In the genomic region with DNA sequence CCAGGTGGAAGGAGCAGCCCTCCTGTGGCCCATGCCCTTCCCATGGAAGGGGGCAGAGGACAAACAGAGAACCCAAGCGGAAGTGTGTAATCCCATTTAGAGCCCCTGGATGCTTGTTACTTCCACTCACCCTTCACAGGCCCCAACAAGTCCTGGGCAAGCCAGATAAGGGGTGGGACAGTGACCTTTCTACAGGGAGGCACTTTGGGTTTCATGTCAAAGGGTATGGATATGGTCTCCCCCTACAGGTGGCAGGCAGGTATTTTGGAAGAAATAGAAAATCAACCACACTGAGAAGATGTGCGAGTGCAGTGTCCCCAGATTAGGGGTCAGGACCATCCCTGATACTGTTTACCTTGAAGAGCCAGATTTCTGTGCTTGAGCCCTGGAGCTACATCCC, we compare ENCODE assay signal across 16 cellular contexts. TPM values are rescaled to one million over a fixed set of nuclear protein-coding genes. Genes with fewer than 3 reads are reported as not detected.
DNase-seq lines count a peak whose midpoint lies in the region; ATAC-seq and TF ChIP-seq lines count a peak whose summit lies in the region.
"Had no signal": no experiment of that assay in that cellular context is flagged by ENCODE, and none has a peak within 500 bp of the region (broad histone marks: within the 10 kb centered on the region; RNA-seq: fewer than 3 reads in every experiment).

No MANE protein-coding gene starts in this region.

- peak; percentile 66 for TF ChIP-seq CTCF in DOHH2 (IDR thresholded peaks at IDR 0.05; ENCODE audit: low read depth, low read length, poor library complexity, severe bottlenecking)
- peak; percentile 20 for TF ChIP-seq CTCF in chondrocyte (IDR thresholded peaks at IDR 0.05)

- H3K9me3 Mint-ChIP-seq in chondrocyte (ENCODE audit: low read depth) (no peaks in the 10 kb centered on the region), memory B cell (peaks cover 5% of the 10 kb centered on the region)

- H3K4me3 ChIP-seq in DOHH2 (ENCODE audit: low read length) (no peak overlapping the region), Karpas-422 (ENCODE audit: low read length) (no peak overlapping the region)
- H3K4me3 ChIP-seq: heart left ventricle, transverse colon had no signal

- H3K36me3 Mint-ChIP-seq in chondrocyte (ENCODE audit: low read depth): peaks cover 6% of the 10 kb centered on the region
- H3K36me3 Mint-ChIP-seq in memory B cell: peaks cover 40% of the 10 kb centered on the region

- H3K27me3 Mint-ChIP-seq in chondrocyte (ENCODE audit: low read depth) (peaks cover 3% of the 10 kb centered on the region), memory B cell (no peaks in the 10 kb centered on the region)

- no peaks in the 10 kb centered on the region for H4K20me1 ChIP-seq in DOHH2 (ENCODE audit: control insufficient read depth, insufficient read depth, low read depth, low read length)
- no peaks in the 10 kb centered on the region for H4K20me1 ChIP-seq in Karpas-422 (ENCODE audit: insufficient read depth, low read depth, low read length)

- ATAC-seq in memory B cell (ENCODE audit: low read depth) (no peak), HG03432 (IDR thresholded peaks at IDR 0.05; ENCODE audit: unreplicated experiment) (no peak), GM18907 (IDR thresholded peaks at IDR 0.05; ENCODE audit: unreplicated experiment) (no peak)
- ATAC-seq: heart left ventricle had no signal

- no peaks in the 10 kb centered on the region for H3K9me2 ChIP-seq in DOHH2 (replicated peaks; ENCODE audit: control insufficient read depth, low read length)
- H3K9me2 ChIP-seq in Karpas-422 (replicated peaks; ENCODE audit: insufficient read depth, low read length): no peaks in the 10 kb centered on the region

- H3K27ac ChIP-seq in DOHH2 (ENCODE audit: low read depth, low read length) (no peak overlapping the region), Karpas-422 (ENCODE audit: low read length) (no peak overlapping the region)
- H3K27ac ChIP-seq: heart left ventricle, transverse colon had no signal

- H3K4me1 ChIP-seq in DOHH2 (ENCODE audit: control insufficient read depth, low read length) (peaks cover 2% of the 10 kb centered on the region), Karpas-422 (ENCODE audit: low read length) (no peaks in the 10 kb centered on the region)

- H3K4me3 Mint-ChIP-seq in chondrocyte (ENCODE audit: unreplicated experiment) (no peak overlapping the region), memory B cell (no peak overlapping the region)

- no peak overlapping the region for H2AFZ ChIP-seq in Karpas-422 (ENCODE audit: low read length)

- H3K9ac ChIP-seq in Karpas-422 (ENCODE audit: low read length): no peak overlapping the region

- H3K9me3 ChIP-seq in DOHH2 (ENCODE audit: control insufficient read depth, insufficient read depth, low read length) (no peaks in the 10 kb centered on the region), Karpas-422 (ENCODE audit: low read length) (no peaks in the 10 kb centered on the region)
- H3K9me3 ChIP-seq: heart left ventricle, transverse colon had no signal

- H3K79me2 ChIP-seq in DOHH2 (ENCODE audit: control insufficient read depth, low read length) (no peaks in the 10 kb centered on the region), Karpas-422 (ENCODE audit: low read length) (no peaks in the 10 kb centered on the region)

- no peaks in the 10 kb centered on the region for H3F3A ChIP-seq in DOHH2 (ENCODE audit: control insufficient read depth, insufficient read depth)

- H3K36me3 ChIP-seq in DOHH2 (ENCODE audit: control insufficient read depth, low read length): no peaks in the 10 kb centered on the region
- H3K36me3 ChIP-seq in Karpas-422 (ENCODE audit: insufficient read depth, low read length): no peaks in the 10 kb centered on the region

- H3K4me2 ChIP-seq in DOHH2 (ENCODE audit: low read length) (no peak overlapping the region), Karpas-422 (ENCODE audit: low read depth, low read length, poor library complexity, severe bottlenecking) (no peak overlapping the region)

- H3K27ac Mint-ChIP-seq in chondrocyte (ENCODE audit: unreplicated experiment) (no peak overlapping the region), memory B cell (peak overlapping the region; percentile 92)

- H3K4me1 Mint-ChIP-seq in chondrocyte (ENCODE audit: low read depth): peaks cover 35% of the 10 kb centered on the region
- peaks cover 57% of the 10 kb centered on the region for H3K4me1 Mint-ChIP-seq in memory B cell

- peak; percentile 60 for DNase-seq in Karpas-422
- no peak for DNase-seq in chondrocyte (ENCODE audit: low spot score)
- DNase-seq in memory B cell (ENCODE audit: low spot score in 2 of 2): no peak
- no peak for DNase-seq in cerebellar cortex (ENCODE audit: low spot score)
- no peak for DNase-seq in nucleus accumbens (lab: John Stamatoyannopoulos, UW)
- DNase-seq: activated CD4-positive, CD25-positive, alpha-beta regulatory T cell; activated gamma-delta T cell; dermis blood vessel endothelial cell; heart left ventricle; IMR-90; transverse colon had no signal

- no peaks in the 10 kb centered on the region for H3K27me3 ChIP-seq in DOHH2 (ENCODE audit: control insufficient read depth, low read length)
- H3K27me3 ChIP-seq in Karpas-422 (ENCODE audit: low read length): no peaks in the 10 kb centered on the region
- H3K27me3 ChIP-seq: heart left ventricle, transverse colon had no signal

RNA-seq across cellular contexts. Expression of a gene that starts 11.4 kb away (rescaled TPM):
- 59.6 and 80.0 TPM in 2 replicates for total RNA-seq in Karpas-422 (2014; rRNA removed; shearing (Covaris generic); ENCODE audit: low replicate concordance)
- total RNA-seq in chondrocyte: not detected in 3 replicates
- total RNA-seq: dermis blood vessel endothelial cell, IMR-90, renal cortical epithelial cell, RPMI7951 had no signal

RNA-seq across cellular contexts. Expression of a gene that starts 29.4 kb away (rescaled TPM):
- 8.4 and 9.2 TPM in 2 replicates for total RNA-seq in Karpas-422 (2014; rRNA removed; shearing (Covaris generic); ENCODE audit: low replicate concordance)
- total RNA-seq in chondrocyte: 3.1 to 4.4 TPM (median 3.4 TPM) in 3 replicates

RNA-seq across cellular contexts. Expression of a gene that starts 58.7 kb away (rescaled TPM):
- 48.2 and 64.1 TPM in 2 replicates for total RNA-seq in Karpas-422 (2014; rRNA removed; shearing (Covaris generic); ENCODE audit: low replicate concordance)
- 10.8 to 22.3 TPM (median 11.6 TPM) in 3 replicates for total RNA-seq in chondrocyte

Comparison
In these comparisons a context has a peak if more than half of its experiments do, and no peak if none do; other contexts are left out.
1. RNA of a gene that starts 11.4 kb away (total RNA-seq): 59.6 to 80.0 TPM in Karpas-422; not detected in chondrocyte; every median in the first group is over 10 times any median in the second.